ENCODE assay signal across 21 cellular contexts in genomic region chrX:109685656-109686078, GRCh38. TPM values are rescaled to one million over a fixed set of nuclear protein-coding genes. Genes with fewer than 3 reads are reported as not detected.
DNase-seq lines count a peak whose midpoint lies in the region; ATAC-seq and TF ChIP-seq lines count a peak whose summit lies in the region.
"Had no signal": no experiment of that assay in that cellular context is flagged by ENCODE, and none has a peak within 500 bp of the region (broad histone marks: within the 10 kb centered on the region; RNA-seq: fewer than 3 reads in every experiment).

No MANE protein-coding gene starts in this region.

- peaks cover 0 to 18% (median 10%) of the 10 kb centered on the region in 4 donors for H3K4me1 Mint-ChIP-seq in CD4-positive, CD25-positive, alpha-beta regulatory T cell
- peaks cover 14% of the 10 kb centered on the region for H3K4me1 Mint-ChIP-seq in activated naive CD8-positive, alpha-beta T cell treated with anti-CD3 and anti-CD28 coated beads for 36 hours
- H3K4me1 Mint-ChIP-seq: mesothelial cell of epicardium, nephron had no signal

- H3K9me3 ChIP-seq in CD4-positive, CD25-positive, alpha-beta regulatory T cell (ENCODE audit: control insufficient read depth in 2 of 2, low read length in 2 of 2): no peaks in the 10 kb centered on the region
- H3K9me3 ChIP-seq in esophagus muscularis mucosa (no peaks in the 10 kb centered on the region), testis (no peaks in the 10 kb centered on the region)
- H3K9me3 ChIP-seq: left lung, SJCRH30, tibial nerve had no signal

- DNase-seq in CD4-positive, CD25-positive, alpha-beta regulatory T cell: no peak
- DNase-seq in GM06990 (ENCODE audit: extremely low read depth, insufficient read length) (peak; percentile 33), H7 (no peak), esophagus muscularis mucosa (ENCODE audit: extremely low spot score) (no peak), testis (no peak)
- DNase-seq in activated naive CD8-positive, alpha-beta T cell treated with anti-CD3 and anti-CD28 coated beads for 36 hours: no peak
- DNase-seq: aorta; CD8-positive, alpha-beta memory T cell; central memory CD4-positive, alpha-beta T cell; DMS53; dorsolateral prefrontal cortex; Karpas-422; left lung; NCI-H187; NCI-H226; SJCRH30 had no signal

- H3K27me3 ChIP-seq in CD4-positive, CD25-positive, alpha-beta regulatory T cell (ENCODE audit: control insufficient read depth, insufficient read depth, low read length): no peaks in the 10 kb centered on the region
- H3K27me3 ChIP-seq in GM06990 (replicated peaks; ENCODE audit: control insufficient read depth, insufficient read depth, low read length) (no peaks in the 10 kb centered on the region), H7 (ENCODE audit: control insufficient read depth, insufficient read depth, low read length) (no peaks in the 10 kb centered on the region), esophagus muscularis mucosa (no peaks in the 10 kb centered on the region), testis (no peaks in the 10 kb centered on the region)
- H3K27me3 ChIP-seq: left lung, SJCRH30, tibial nerve had no signal

- H3K4me3 ChIP-seq in CD4-positive, CD25-positive, alpha-beta regulatory T cell (ENCODE audit: low read depth, low read length): no peak overlapping the region
- H3K4me3 ChIP-seq in GM06990 (replicated peaks; ENCODE audit: low read depth, low read length) (no peak overlapping the region), H7 (ENCODE audit: insufficient read depth, low read depth, low read length) (no peak overlapping the region), esophagus muscularis mucosa (no peak overlapping the region), testis (no peak overlapping the region)
- H3K4me3 ChIP-seq: dorsolateral prefrontal cortex, left lung, SJCRH30, tibial nerve had no signal

- H3K27ac Mint-ChIP-seq in CD4-positive, CD25-positive, alpha-beta regulatory T cell: peak overlapping the region in 2 of 3 donors; percentile 5 to 27
- peak overlapping the region; percentile 78 for H3K27ac Mint-ChIP-seq in activated naive CD8-positive, alpha-beta T cell treated with anti-CD3 and anti-CD28 coated beads for 36 hours
- H3K27ac Mint-ChIP-seq: mesothelial cell of epicardium, nephron had no signal

- H3K9me3 Mint-ChIP-seq in CD4-positive, CD25-positive, alpha-beta regulatory T cell: peaks cover 0 to 2% (median 0%) of the 10 kb centered on the region in 7 donors
- peaks cover 2% of the 10 kb centered on the region for H3K9me3 Mint-ChIP-seq in activated naive CD8-positive, alpha-beta T cell treated with anti-CD3 and anti-CD28 coated beads for 36 hours
- H3K9me3 Mint-ChIP-seq: CD8-positive, alpha-beta memory T cell; mesothelial cell of epicardium; nephron had no signal

- H3K36me3 Mint-ChIP-seq in CD4-positive, CD25-positive, alpha-beta regulatory T cell: peaks cover 7% of the 10 kb centered on the region
- H3K36me3 Mint-ChIP-seq in activated naive CD8-positive, alpha-beta T cell treated with anti-CD3 and anti-CD28 coated beads for 36 hours: peaks cover 11% of the 10 kb centered on the region
- H3K36me3 Mint-ChIP-seq: mesothelial cell of epicardium had no signal

- WGBS in esophagus muscularis mucosa: 80% methylated on average over 2 of the region's 2 CpGs
- 80 to 92% methylated on average over 2 of the region's 2 CpGs for WGBS in testis, 2 donors

- TF ChIP-seq CTCF in GM06990 (IDR thresholded peaks at IDR 0.05; ENCODE audit: insufficient read depth, low read length, poor library complexity, severe bottlenecking): no peak
- TF ChIP-seq CTCF in esophagus muscularis mucosa (IDR thresholded peaks at IDR 0.05): no peak
- no peak for TF ChIP-seq CTCF in testis (IDR thresholded peaks at IDR 0.05)

- H3K27ac ChIP-seq in CD4-positive, CD25-positive, alpha-beta regulatory T cell (ENCODE audit: insufficient read depth, low read length, poor library complexity, severe bottlenecking): no peak overlapping the region
- H3K27ac ChIP-seq in esophagus muscularis mucosa (replicated peaks in 1 of 4) (no peak overlapping the region), testis (no peak overlapping the region)
- H3K27ac ChIP-seq: dorsolateral prefrontal cortex, left lung, parathyroid adenoma, SJCRH30, tibial nerve had no signal

- H3K4me3 Mint-ChIP-seq in CD4-positive, CD25-positive, alpha-beta regulatory T cell: no peak overlapping the region
- no peak overlapping the region for H3K4me3 Mint-ChIP-seq in activated naive CD8-positive, alpha-beta T cell treated with anti-CD3 and anti-CD28 coated beads for 36 hours
- H3K4me3 Mint-ChIP-seq: CD8-positive, alpha-beta memory T cell; mesothelial cell of epicardium; nephron had no signal

- TF ChIP-seq EP300 in esophagus muscularis mucosa (IDR thresholded peaks at IDR 0.05): no peak

- no peak for ATAC-seq in CD4-positive, CD25-positive, alpha-beta regulatory T cell (ENCODE audit: low read depth in 2 of 2)
- ATAC-seq in HG02759 (IDR thresholded peaks at IDR 0.05; ENCODE audit: unreplicated experiment): peak; percentile 72
- ATAC-seq: left lung had no signal

- no peaks in the 10 kb centered on the region for H3K27me3 Mint-ChIP-seq in CD4-positive, CD25-positive, alpha-beta regulatory T cell
- H3K27me3 Mint-ChIP-seq in activated naive CD8-positive, alpha-beta T cell treated with anti-CD3 and anti-CD28 coated beads for 36 hours: no peaks in the 10 kb centered on the region
- H3K27me3 Mint-ChIP-seq: CD8-positive, alpha-beta memory T cell had no signal

- H3K36me3 ChIP-seq in CD4-positive, CD25-positive, alpha-beta regulatory T cell (ENCODE audit: control insufficient read depth, insufficient read depth, low read length): peaks cover 14% of the 10 kb centered on the region
- no peaks in the 10 kb centered on the region; the same call in 1 of the 2 replicates for H3K36me3 ChIP-seq in GM06990 (ENCODE audit: control insufficient read depth, insufficient read depth, low read length)
- no peaks in the 10 kb centered on the region for H3K36me3 ChIP-seq in H7 (replicated peaks; ENCODE audit: control insufficient read depth, insufficient read depth, low read length)
- peaks cover 0 to 3% (median 1%) of the 10 kb centered on the region in 4 donors for H3K36me3 ChIP-seq in esophagus muscularis mucosa
- H3K36me3 ChIP-seq in testis (ENCODE audit: low read depth, missing control alignments): no peaks in the 10 kb centered on the region
- H3K36me3 ChIP-seq: SJCRH30, tibial nerve had no signal

- intact Hi-C loops in esophagus muscularis mucosa (cut with DNase I): no loop called here
- intact Hi-C loops in testis (cut with DNase I; ENCODE audit: low total_unique reads): no loop called here

- no peaks in the 10 kb centered on the region for H3K4me1 ChIP-seq in CD4-positive, CD25-positive, alpha-beta regulatory T cell (ENCODE audit: control insufficient read depth, insufficient read depth, low read length, poor library complexity, severe bottlenecking)
- H3K4me1 ChIP-seq in esophagus muscularis mucosa (no peaks in the 10 kb centered on the region), testis (no peaks in the 10 kb centered on the region)
- H3K4me1 ChIP-seq: left lung, parathyroid adenoma, SJCRH30, tibial nerve had no signal

- TF ChIP-seq POLR2A in esophagus muscularis mucosa (IDR thresholded peaks at IDR 0.05; ENCODE audit: low read depth) (no peak), testis (IDR thresholded peaks at IDR 0.05) (no peak)

RNA-seq across cellular contexts. Expression of gene ACSL4, which starts 47.4 kb away (rescaled TPM):
- 32.2 TPM for total RNA-seq in CD4-positive, CD25-positive, alpha-beta regulatory T cell
- 10 to 100 TPM; 13.4 to 19.5 (median 15.3) TPM for polyA plus RNA-seq in CD4-positive, CD25-positive, alpha-beta regulatory T cell
- 10 to 100 TPM; 63.2 to 68.1 TPM for total RNA-seq in activated naive CD8-positive, alpha-beta T cell treated with anti-CD3 and anti-CD28 coated beads for 36 hours
- total RNA-seq in H7 (2014; rRNA removed; shearing (Covaris generic)): 76.2 and 117 TPM in 2 replicates
- total RNA-seq in esophagus muscularis mucosa: 10 to 100 TPM; 34.9 to 61.5 (median 47.9) TPM
- total RNA-seq in testis: 100 to 1,000 TPM; 108 to 136 TPM
- 40.4 TPM for polyA plus RNA-seq in testis (ENCODE audit: insufficient read depth, low read depth, low replicate concordance)
